In the genomic region with DNA sequence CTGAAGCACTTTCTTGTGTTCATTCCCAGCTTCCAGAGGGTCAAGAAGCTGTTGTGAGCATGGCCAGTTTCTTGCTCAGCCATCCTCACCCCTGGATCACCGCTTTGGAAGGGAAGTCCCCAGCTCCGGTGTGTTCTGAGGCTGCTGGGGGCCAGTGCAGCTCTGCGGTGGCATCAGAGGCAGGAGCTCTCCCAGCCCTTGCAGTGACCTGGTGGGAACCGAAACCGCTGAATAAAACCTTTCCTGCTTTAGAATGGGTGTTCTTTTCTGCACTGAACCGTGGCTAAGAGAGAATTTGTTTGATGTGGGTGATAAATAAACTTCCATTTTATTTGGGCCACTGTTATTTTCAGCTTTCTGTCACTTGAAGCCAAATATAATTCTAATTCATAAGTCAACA, we compare ENCODE assay signal across 31 cellular contexts.
"Had no signal": no experiment of that assay in that cellular context is flagged by ENCODE, and none has a peak within 500 bp of the region (broad histone marks: within the 10 kb centered on the region; RNA-seq: fewer than 3 reads in every experiment).

No MANE protein-coding gene starts in this region.

- H3K27ac ChIP-seq: epithelial cell of prostate, gastrocnemius medialis, left lung, prostate gland, right atrium auricular region, sigmoid colon, spleen, testis, tibial artery, upper lobe of left lung, uterus had no signal

- H3K27me3 ChIP-seq: gastrocnemius medialis, left lung, right atrium auricular region, sigmoid colon, spleen, testis, tibial artery, upper lobe of left lung, uterus had no signal

- DNase-seq: effector CD8-positive, alpha-beta T cell; foreskin fibroblast; gastrocnemius medialis; head of caudate nucleus; kidney; left cardiac atrium; left lung; mesenchymal stem cell; mucosa of descending colon; naive B cell; nucleus accumbens; sigmoid colon; spleen; stimulated activated CD4-positive, alpha-beta T cell treated with anti-CD3 and anti-CD28 coated beads, Interleukin-4, amount 100 ng/mL, for 4 hours; stimulated activated naive CD8-positive, alpha-beta T cell treated with anti-CD3 and anti-CD28 coated beads, Interleukin-15, Interleukin-2, amounts not matched to agents 100 U/mL and 50 U/mL, for 24 hours; substantia nigra; testis; tibial artery; upper lobe of left lung; uterus had no signal

- H3K4me3 Mint-ChIP-seq: dendritic cell treated with granulocyte-macrophage colony-stimulating factor and Interleukin-4, amounts not matched to agents 40 ng/mL and 50 ng/mL, for 4 days; endodermal cell; mesothelial cell of epicardium; naive B cell; natural killer cell treated with Interleukin-12 subunit alpha and Interleukin-12 subunit beta and Interleukin-15 and Interleukin-18, amount 100 ng/mL, for 72 hours; neural crest cell; stimulated activated memory B cell treated with anti-CD40 and anti-IgM and Interleukin-4, amounts not matched to agents 10 μg/mL and 1 μg/mL and 100 μg/mL, for 72 hours had no signal

- ATAC-seq: esophagus mucosa; gastrocnemius medialis; left cardiac atrium; left lung; mucosa of descending colon; natural killer cell treated with Interleukin-12 subunit alpha and Interleukin-12 subunit beta and Interleukin-15 and Interleukin-18, amount 100 ng/mL, for 72 hours; stimulated activated memory B cell treated with anti-CD40 and anti-IgM and Interleukin-4, amounts not matched to agents 10 μg/mL and 1 μg/mL and 100 μg/mL, for 72 hours; stimulated activated naive CD8-positive, alpha-beta T cell treated with anti-CD3 and anti-CD28 coated beads, Interleukin-15, Interleukin-2, amounts not matched to agents 100 U/mL and 50 U/mL, for 24 hours had no signal

- H3K9me3 ChIP-seq: gastrocnemius medialis, mucosa of descending colon, prostate gland, right atrium auricular region, sigmoid colon, testis, tibial artery, upper lobe of left lung, uterus had no signal

- H3K4me1 ChIP-seq: gastrocnemius medialis, left lung, prostate gland, right atrium auricular region, sigmoid colon, spleen, testis, tibial artery, upper lobe of left lung, uterus had no signal

- H3K27ac Mint-ChIP-seq: dendritic cell treated with granulocyte-macrophage colony-stimulating factor and Interleukin-4, amounts not matched to agents 40 ng/mL and 50 ng/mL, for 4 days; endodermal cell; mesothelial cell of epicardium; naive B cell; natural killer cell treated with Interleukin-12 subunit alpha and Interleukin-12 subunit beta and Interleukin-15 and Interleukin-18, amount 100 ng/mL, for 72 hours; stimulated activated memory B cell treated with anti-CD40 and anti-IgM and Interleukin-4, amounts not matched to agents 10 μg/mL and 1 μg/mL and 100 μg/mL, for 72 hours had no signal

- H3K27me3 Mint-ChIP-seq: dendritic cell treated with granulocyte-macrophage colony-stimulating factor and Interleukin-4, amounts not matched to agents 40 ng/mL and 50 ng/mL, for 4 days; naive B cell; natural killer cell treated with Interleukin-12 subunit alpha and Interleukin-12 subunit beta and Interleukin-15 and Interleukin-18, amount 100 ng/mL, for 72 hours; stimulated activated memory B cell treated with anti-CD40 and anti-IgM and Interleukin-4, amounts not matched to agents 10 μg/mL and 1 μg/mL and 100 μg/mL, for 72 hours had no signal

- H3K4me3 ChIP-seq: gastrocnemius medialis, left lung, mucosa of descending colon, prostate gland, right atrium auricular region, sigmoid colon, spleen, testis, tibial artery, upper lobe of left lung, uterus had no signal

- H3K4me1 Mint-ChIP-seq: endodermal cell; mesothelial cell of epicardium; naive B cell; neural crest cell; stimulated activated memory B cell treated with anti-CD40 and anti-IgM and Interleukin-4, amounts not matched to agents 10 μg/mL and 1 μg/mL and 100 μg/mL, for 72 hours had no signal

- H3K36me3 Mint-ChIP-seq: mesothelial cell of epicardium; naive B cell; natural killer cell treated with Interleukin-12 subunit alpha and Interleukin-12 subunit beta and Interleukin-15 and Interleukin-18, amount 100 ng/mL, for 72 hours; stimulated activated memory B cell treated with anti-CD40 and anti-IgM and Interleukin-4, amounts not matched to agents 10 μg/mL and 1 μg/mL and 100 μg/mL, for 72 hours had no signal

- H3K36me3 ChIP-seq: gastrocnemius medialis, left lung, prostate gland, right atrium auricular region, sigmoid colon, spleen, tibial artery, upper lobe of left lung, uterus had no signal

- H3K9me3 Mint-ChIP-seq: endodermal cell; mesothelial cell of epicardium; stimulated activated memory B cell treated with anti-CD40 and anti-IgM and Interleukin-4, amounts not matched to agents 10 μg/mL and 1 μg/mL and 100 μg/mL, for 72 hours had no signal

- FAIRE-seq: colon, kidney had no signal
